ENCODE assay signal across 27 cellular contexts in genomic region chr3:52917044-52917443, GRCh38.
"Had no signal": no experiment of that assay in that cellular context is flagged by ENCODE, and none has a peak within 500 bp of the region (broad histone marks: within the 10 kb centered on the region; RNA-seq: fewer than 3 reads in every experiment).

No MANE protein-coding gene starts in this region.

- DNase-seq: activated CD4-positive, alpha-beta T cell treated with anti-CD3 and anti-CD28 coated beads for 4 hours; activated CD4-positive, alpha-beta T cell treated with anti-CD3 and anti-CD28 coated beads, Interleukin-2, amount 50 U/mL, for 1 hour; activated CD4-positive, alpha-beta T cell treated with anti-CD3 and anti-CD28 coated beads, Interleukin-2, amount 50 U/mL, for 48 hours; activated CD4-positive, CD25-positive, alpha-beta regulatory T cell; activated CD4-positive, CD25-positive, alpha-beta regulatory T cell treated with anti-CD3 and anti-CD28 coated beads, Interleukin-2, amount 50 U/mL, for 72 hours; activated CD8-positive, alpha-beta memory T cell treated with anti-CD3 and anti-CD28 coated beads for 24 hours; activated CD8-positive, alpha-beta T cell treated with anti-CD3 and anti-CD28 coated beads for 36 hours; activated effector memory CD4-positive, alpha-beta T cell treated with Interleukin-2 at 50 U/mL for 16 hours; activated gamma-delta T cell treated with Interleukin-2 at 50 U/mL for 16 hours; activated naive CD4-positive, alpha-beta T cell treated with anti-CD3 and anti-CD28 coated beads, Interleukin-2, amount 50 U/mL, for 16 hours; activated naive CD4-positive, alpha-beta T cell treated with Interleukin-2 at 50 U/mL for 16 hours; activated T-cell treated with anti-CD3 and anti-CD28 coated beads, Interleukin-2, amount 50 U/mL, for 4 hours; amniotic stem cell; anterior cingulate cortex; brain microvascular endothelial cell; dorsolateral prefrontal cortex; effector memory CD4-positive, alpha-beta T cell; endodermal cell; foreskin fibroblast; gastrocnemius medialis; glutamatergic neuron; heart left ventricle; T-helper 1 cell; T-helper 17 cell; T1000 had no signal

- ATAC-seq: activated CD8-positive, alpha-beta T cell treated with anti-CD3 and anti-CD28 coated beads for 36 hours; activated T-cell treated with anti-CD3 and anti-CD28 coated beads, Interleukin-2, amount 50 U/mL, for 4 hours; activated T-helper 17 cell treated with anti-CD3 and anti-CD28 coated beads, Interleukin-2, amount 50 U/mL, for 72 hours; esophagus mucosa; gastrocnemius medialis; heart left ventricle; T-helper 17 cell had no signal
